In the genomic region with DNA sequence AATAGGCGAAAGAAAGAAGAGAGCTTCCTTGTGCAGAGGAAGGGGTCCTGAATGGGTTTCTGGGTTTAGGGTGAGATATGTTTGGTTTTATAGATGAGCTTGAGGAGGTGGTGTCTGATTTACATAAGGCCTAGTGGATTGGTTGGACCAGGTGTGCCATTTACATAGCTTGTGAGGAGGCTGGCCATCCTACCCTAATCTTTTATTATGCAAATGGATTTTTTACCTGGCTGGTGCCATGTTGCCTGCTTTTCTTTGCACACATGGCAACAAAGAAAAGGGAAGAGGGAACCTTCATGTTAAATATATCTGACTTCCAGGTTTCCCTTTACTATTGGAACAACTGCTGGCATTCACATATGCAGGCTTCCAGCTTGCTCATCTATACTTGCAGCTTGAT, we compare ENCODE assay signal across 19 cellular contexts.
"Had no signal": no experiment of that assay in that cellular context is flagged by ENCODE, and none has a peak within 500 bp of the region (broad histone marks: within the 10 kb centered on the region; RNA-seq: fewer than 3 reads in every experiment).

No MANE protein-coding gene starts in this region.

- H3K36me3 Mint-ChIP-seq: natural killer cell; stimulated activated naive B cell treated with anti-CD40 and anti-IgM and Interleukin-4, amounts not matched to agents 10 μg/mL and 1 μg/mL and 100 μg/mL, for 72 hours had no signal

- H3K4me3 Mint-ChIP-seq: activated CD8-positive, alpha-beta T cell treated with anti-CD3 and anti-CD28 coated beads, Interleukin-2, amount 10 ng/mL, durations not matched to agents 7 days and 5 days; activated naive CD8-positive, alpha-beta T cell treated with anti-CD3 and anti-CD28 coated beads, Interleukin-2, amount 50 U/mL, for 24 hours; activated T-helper 1 cell treated with anti-CD3 and anti-CD28 coated beads, Interleukin-12 subunit alpha, Interleukin-12 subunit beta, Interleukin-2, Interleukin-4 antibody, amounts not matched to agents 30 ng/mL and 10 ng/mL and 1 ng/mL, durations not matched to agents 14 hours and 24 hours and 36 hours; natural killer cell; stimulated activated naive B cell treated with anti-CD40 and anti-IgM and Interleukin-4, amounts not matched to agents 10 μg/mL and 1 μg/mL and 100 μg/mL, for 72 hours had no signal

- H3K27ac Mint-ChIP-seq: activated CD8-positive, alpha-beta T cell treated with anti-CD3 and anti-CD28 coated beads, Interleukin-2, amount 10 ng/mL, durations not matched to agents 7 days and 5 days; activated naive CD8-positive, alpha-beta T cell treated with anti-CD3 and anti-CD28 coated beads, Interleukin-2, amount 50 U/mL, for 24 hours; activated T-helper 1 cell treated with anti-CD3 and anti-CD28 coated beads, Interleukin-12 subunit alpha, Interleukin-12 subunit beta, Interleukin-2, Interleukin-4 antibody, amounts not matched to agents 30 ng/mL and 10 ng/mL and 1 ng/mL, durations not matched to agents 14 hours and 24 hours and 36 hours; natural killer cell; stimulated activated naive B cell treated with anti-CD40 and anti-IgM and Interleukin-4, amounts not matched to agents 10 μg/mL and 1 μg/mL and 100 μg/mL, for 72 hours had no signal

- H3K36me3 ChIP-seq: gastroesophageal sphincter, sigmoid colon had no signal

- H3K9me3 Mint-ChIP-seq: activated T-helper 1 cell treated with anti-CD3 and anti-CD28 coated beads, Interleukin-12 subunit alpha, Interleukin-12 subunit beta, Interleukin-2, Interleukin-4 antibody, amounts not matched to agents 30 ng/mL and 10 ng/mL and 1 ng/mL, durations not matched to agents 14 hours and 24 hours and 36 hours; natural killer cell had no signal

- H3K4me3 ChIP-seq: gastroesophageal sphincter, sigmoid colon, smooth muscle cell, testis had no signal

- H3K27ac ChIP-seq: epithelial cell of prostate, gastroesophageal sphincter, sigmoid colon, testis had no signal

- H3K4me1 ChIP-seq: gastroesophageal sphincter, sigmoid colon, testis had no signal

- ATAC-seq: activated CD8-positive, alpha-beta T cell treated with anti-CD3 and anti-CD28 coated beads, Interleukin-2, amount 10 ng/mL, durations not matched to agents 7 days and 5 days; activated naive CD8-positive, alpha-beta T cell treated with anti-CD3 and anti-CD28 coated beads, Interleukin-2, amount 50 U/mL, for 24 hours; gastroesophageal sphincter; natural killer cell; stimulated activated naive B cell treated with anti-CD40 and anti-IgM and Interleukin-4, amounts not matched to agents 10 μg/mL and 1 μg/mL and 100 μg/mL, for 72 hours had no signal

- H3K9me3 ChIP-seq: testis had no signal

- H3K27me3 ChIP-seq: testis had no signal

- DNase-seq: activated CD4-positive, alpha-beta T cell treated with anti-CD3 and anti-CD28 coated beads, Interleukin-2, amount 50 U/mL, for 1 hour; activated CD4-positive, CD25-positive, alpha-beta regulatory T cell treated with anti-CD3 and anti-CD28 coated beads, Interleukin-2, amount 50 U/mL, for 72 hours; activated gamma-delta T cell; activated naive CD4-positive, alpha-beta T cell treated with anti-CD3 and anti-CD28 coated beads, Interleukin-2, amount 50 U/mL, for 16 hours; activated naive CD8-positive, alpha-beta T cell treated with anti-CD3 and anti-CD28 coated beads, Interleukin-2, amount 50 U/mL, for 24 hours; cortex of kidney; midbrain; natural killer cell; sigmoid colon; stimulated activated CD4-positive, alpha-beta T cell treated with anti-CD3 and anti-CD28 coated beads, Interleukin-15, amount 100 ng/mL, for 24 hours; stimulated activated CD8-positive, alpha-beta memory T cell treated with anti-CD3 and anti-CD28 coated beads, Interleukin-4, amount 100 ng/mL, for 48 hours; stimulated activated naive B cell treated with anti-CD40 and anti-IgM and Interleukin-4, amounts not matched to agents 10 μg/mL and 1 μg/mL and 100 μg/mL, for 72 hours; testis; trophoblast cell had no signal

- H3K4me1 Mint-ChIP-seq: activated naive CD8-positive, alpha-beta T cell treated with anti-CD3 and anti-CD28 coated beads, Interleukin-2, amount 50 U/mL, for 24 hours; natural killer cell; stimulated activated naive B cell treated with anti-CD40 and anti-IgM and Interleukin-4, amounts not matched to agents 10 μg/mL and 1 μg/mL and 100 μg/mL, for 72 hours had no signal

- H3K4me2 ChIP-seq: smooth muscle cell had no signal
